Comparison of ENCODE assay signal across 11 cellular contexts in the genomic region with DNA sequence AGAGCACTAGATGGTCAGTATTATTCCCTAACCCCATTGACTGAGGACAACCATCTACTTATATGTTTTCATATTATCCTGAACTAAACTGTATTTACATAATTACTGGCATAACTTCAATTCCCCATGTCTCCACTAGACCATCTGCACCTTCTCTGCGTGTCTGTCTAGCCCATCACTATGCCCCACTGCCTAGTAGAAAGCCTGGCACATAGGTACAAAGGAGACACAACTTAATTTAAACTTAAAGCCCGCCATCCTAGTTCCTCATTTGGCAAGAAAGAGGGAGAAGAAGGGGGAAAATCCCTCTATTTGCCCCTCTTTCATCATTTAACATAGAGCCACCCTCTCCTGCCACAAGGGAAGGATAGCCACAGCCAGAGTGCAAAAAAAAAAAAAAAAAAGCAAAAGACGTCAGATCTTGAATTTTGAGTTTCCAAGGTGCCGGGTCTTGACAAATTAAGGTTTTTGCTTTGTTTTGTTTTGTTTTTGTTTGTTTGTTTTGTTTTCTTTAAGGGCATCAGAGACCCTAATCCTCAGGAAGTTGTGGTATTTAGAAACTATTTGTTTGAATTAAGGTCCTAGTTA. TPM values are rescaled to one million over a fixed set of nuclear protein-coding genes. Genes with fewer than 3 reads are reported as not detected.
A peak's percentile ranks its signal among the peaks of the same experiment; 100 is the strongest.
DNase-seq lines count a peak whose midpoint lies in the region; ATAC-seq and TF ChIP-seq lines count a peak whose summit lies in the region.
"Had no signal": no experiment of that assay in that cellular context is flagged by ENCODE, and none has a peak within 500 bp of the region (broad histone marks: within the 10 kb centered on the region; RNA-seq: fewer than 3 reads in every experiment).

No MANE protein-coding gene starts in this region.

- peaks cover 2% of the 10 kb centered on the region for H3K9me3 Mint-ChIP-seq in memory B cell

- H3K4me3 ChIP-seq in WI38 (ENCODE audit: low read depth, low read length) (peak overlapping the region; percentile 76), thyroid gland (replicated peaks in 1 of 3) (no peak overlapping the region)
- H3K4me3 ChIP-seq: HAP-1 had no signal

- intact Hi-C loops in thyroid gland (cut with DNase I): no loop called here

- peak overlapping the region; percentile 97 for H3K27ac Mint-ChIP-seq in memory B cell

- peaks cover 8% of the 10 kb centered on the region for H3K36me3 Mint-ChIP-seq in memory B cell

- H3K27ac ChIP-seq in thyroid gland: peak overlapping the region in 2 of 3 donors; percentile 39 to 81

- H3K27me3 Mint-ChIP-seq in memory B cell: no peaks in the 10 kb centered on the region

- no peaks in the 10 kb centered on the region for H3K9me3 ChIP-seq in thyroid gland
- H3K9me3 ChIP-seq: HAP-1 had no signal

- TF ChIP-seq CTCF in GM12873 (IDR thresholded peaks at IDR 0.05; ENCODE audit: insufficient read depth, low read depth, low read length, missing control alignments): peak; percentile 23
- no peak for TF ChIP-seq CTCF in WI38 (IDR thresholded peaks at IDR 0.05; ENCODE audit: low read depth, low read length)
- TF ChIP-seq CTCF in thyroid gland (IDR thresholded peaks at IDR 0.05): no peak

- H3K4me1 ChIP-seq in thyroid gland: peaks cover 16 to 43% of the 10 kb centered on the region in 2 donors

- peak; percentile 18 for ATAC-seq in memory B cell (ENCODE audit: low read depth)

- DNase-seq in memory B cell (ENCODE audit: low spot score in 2 of 2) (no peak), thyroid gland (no peak), cerebellar cortex (ENCODE audit: low spot score) (no peak), glomerular visceral epithelial cell (ENCODE audit: extremely low spot score) (no peak), T-helper 9 cell (no peak)
- DNase-seq: activated naive CD4-positive, alpha-beta T cell treated with anti-CD3 and anti-CD28 coated beads, Interleukin-2, amount 50 U/mL, for 16 hours; dermis blood vessel endothelial cell; NCI-H2029 treated with DMSO at 0.1 percent for 48 hours had no signal

- no peak for TF ChIP-seq POLR2A in thyroid gland (IDR thresholded peaks at IDR 0.05)

- H3K36me3 ChIP-seq in thyroid gland: no peaks in the 10 kb centered on the region
- H3K36me3 ChIP-seq: HAP-1 had no signal

- H3K4me3 Mint-ChIP-seq in memory B cell: peak overlapping the region; percentile 92

- H3K27me3 ChIP-seq in thyroid gland: no peaks in the 10 kb centered on the region

- peaks cover 78% of the 10 kb centered on the region for H3K4me1 Mint-ChIP-seq in memory B cell

- WGBS in thyroid gland, 2 donors: 83 to 85% methylated on average over 4 of the region's 4 CpGs

RNA-seq across cellular contexts. Expression of gene PKIG, which starts 1.8 kb away (rescaled TPM):
- total RNA-seq in thyroid gland: 100 to 1,000 TPM; 108 to 145 (median 111) TPM
